ENCODE assay signal across 8 cellular contexts in the genomic region with DNA sequence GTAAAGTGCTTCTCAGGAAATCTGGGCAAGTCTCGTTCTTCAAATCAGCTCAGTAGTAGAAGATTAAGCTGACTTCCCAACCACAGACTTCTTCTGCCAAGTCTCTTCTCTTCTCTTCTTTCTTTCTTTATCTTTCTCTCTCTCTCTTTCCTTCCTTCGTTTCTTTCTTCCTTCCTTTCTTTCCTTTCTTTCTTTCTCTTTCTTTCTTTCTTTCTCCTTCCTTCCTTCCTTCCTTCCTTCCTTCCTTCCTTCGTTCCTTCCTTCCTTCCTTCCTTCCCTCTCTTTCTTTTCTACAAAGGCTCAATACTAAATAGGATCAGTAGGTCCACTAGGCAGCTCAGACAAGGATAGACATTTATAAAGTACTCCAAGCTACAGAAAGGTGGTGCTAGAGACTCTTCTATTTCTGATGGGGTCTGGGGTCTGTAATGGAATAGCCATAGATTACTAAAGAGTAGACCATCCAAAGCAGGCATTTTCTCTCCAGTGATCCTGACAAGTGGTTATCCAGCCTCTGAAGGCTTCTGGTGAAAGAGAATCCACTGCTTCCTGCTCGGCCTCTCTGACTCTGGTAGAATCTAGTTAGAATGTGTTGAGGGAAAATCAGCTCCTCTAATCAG.
DNase-seq lines count a peak whose midpoint lies in the region; ATAC-seq and TF ChIP-seq lines count a peak whose summit lies in the region.

No MANE protein-coding gene starts in this region.

- peak overlapping the region; percentile 39 for H3K27ac Mint-ChIP-seq in activated T-cell treated with anti-CD3 and anti-CD28 coated beads, Interleukin-2, amount 50 U/mL, for 24 hours
- no peak overlapping the region for H3K27ac Mint-ChIP-seq in brain
- H3K27ac Mint-ChIP-seq in stimulated activated naive CD8-positive, alpha-beta T cell treated with anti-CD3 and anti-CD28 coated beads, Interleukin-15, Interleukin-2, amounts not matched to agents 100 ng/mL and 50 ng/mL, for 24 hours: peak overlapping the region; percentile 69

- H3K4me3 Mint-ChIP-seq in activated T-cell treated with anti-CD3 and anti-CD28 coated beads, Interleukin-2, amount 50 U/mL, for 24 hours: no peak overlapping the region
- no peak overlapping the region for H3K4me3 Mint-ChIP-seq in brain
- no peak overlapping the region for H3K4me3 Mint-ChIP-seq in stimulated activated naive CD8-positive, alpha-beta T cell treated with anti-CD3 and anti-CD28 coated beads, Interleukin-15, Interleukin-2, amounts not matched to agents 100 ng/mL and 50 ng/mL, for 24 hours

- H3K9me3 Mint-ChIP-seq in activated T-cell treated with anti-CD3 and anti-CD28 coated beads, Interleukin-2, amount 50 U/mL, for 24 hours: peaks cover 3% of the 10 kb centered on the region
- no peaks in the 10 kb centered on the region for H3K9me3 Mint-ChIP-seq in brain
- peaks cover 4% of the 10 kb centered on the region for H3K9me3 Mint-ChIP-seq in stimulated activated naive CD8-positive, alpha-beta T cell treated with anti-CD3 and anti-CD28 coated beads, Interleukin-15, Interleukin-2, amounts not matched to agents 100 ng/mL and 50 ng/mL, for 24 hours

- no peak for DNase-seq in activated T-cell treated with anti-CD3 and anti-CD28 coated beads, Interleukin-2, amount 50 U/mL, for 24 hours
- no peak for DNase-seq in activated T-cell treated with anti-CD3 and anti-CD28 coated beads for 4 hours
- DNase-seq in NCI-H2081 treated with DMSO at 0.1 percent for 48 hours (lab: John Stamatoyannopoulos, UW): peak; percentile 38
- no peak for DNase-seq in epidermal melanocyte (ENCODE audit: insufficient read length, low spot score)

- H3K27me3 Mint-ChIP-seq in activated T-cell treated with anti-CD3 and anti-CD28 coated beads, Interleukin-2, amount 50 U/mL, for 24 hours: no peaks in the 10 kb centered on the region
- H3K27me3 Mint-ChIP-seq in brain: peaks cover 12% of the 10 kb centered on the region
- peaks cover 4% of the 10 kb centered on the region for H3K27me3 Mint-ChIP-seq in stimulated activated naive CD8-positive, alpha-beta T cell treated with anti-CD3 and anti-CD28 coated beads, Interleukin-15, Interleukin-2, amounts not matched to agents 100 ng/mL and 50 ng/mL, for 24 hours

- no peaks in the 10 kb centered on the region for H3K36me3 Mint-ChIP-seq in activated T-cell treated with anti-CD3 and anti-CD28 coated beads, Interleukin-2, amount 50 U/mL, for 24 hours (ENCODE audit: low read depth)
- H3K36me3 Mint-ChIP-seq in brain: no peaks in the 10 kb centered on the region
- H3K36me3 Mint-ChIP-seq in stimulated activated naive CD8-positive, alpha-beta T cell treated with anti-CD3 and anti-CD28 coated beads, Interleukin-15, Interleukin-2, amounts not matched to agents 100 ng/mL and 50 ng/mL, for 24 hours (ENCODE audit: low read depth): no peaks in the 10 kb centered on the region

- peaks cover 32% of the 10 kb centered on the region for H3K4me1 Mint-ChIP-seq in activated T-cell treated with anti-CD3 and anti-CD28 coated beads, Interleukin-2, amount 50 U/mL, for 24 hours (ENCODE audit: low read depth)
- peaks cover 20% of the 10 kb centered on the region for H3K4me1 Mint-ChIP-seq in brain
- H3K4me1 Mint-ChIP-seq in stimulated activated naive CD8-positive, alpha-beta T cell treated with anti-CD3 and anti-CD28 coated beads, Interleukin-15, Interleukin-2, amounts not matched to agents 100 ng/mL and 50 ng/mL, for 24 hours (ENCODE audit: low read depth): peaks cover 27% of the 10 kb centered on the region

- peak; percentile 51 to 65 for TF ChIP-seq CTCF in brain (conservative IDR thresholded peaks at IDR 0.05)

- ATAC-seq in HG03175 (IDR thresholded peaks at IDR 0.05; ENCODE audit: unreplicated experiment) (no peak), GM18520 (IDR thresholded peaks at IDR 0.05; ENCODE audit: unreplicated experiment) (no peak)

Comparison
In these comparisons a context has a peak if more than half of its experiments do, and no peak if none do; other contexts are left out.
1. H3K27ac Mint-ChIP-seq: peak in activated T-cell treated with anti-CD3 and anti-CD28 coated beads, Interleukin-2, amount 50 U/mL, for 24 hours (single experiment) and stimulated activated naive CD8-positive, alpha-beta T cell treated with anti-CD3 and anti-CD28 coated beads, Interleukin-15, Interleukin-2, amounts not matched to agents 100 ng/mL and 50 ng/mL, for 24 hours (single experiment); none in brain (0 of 5).